ENCODE assay signal across 8 cellular contexts in the genomic region with DNA sequence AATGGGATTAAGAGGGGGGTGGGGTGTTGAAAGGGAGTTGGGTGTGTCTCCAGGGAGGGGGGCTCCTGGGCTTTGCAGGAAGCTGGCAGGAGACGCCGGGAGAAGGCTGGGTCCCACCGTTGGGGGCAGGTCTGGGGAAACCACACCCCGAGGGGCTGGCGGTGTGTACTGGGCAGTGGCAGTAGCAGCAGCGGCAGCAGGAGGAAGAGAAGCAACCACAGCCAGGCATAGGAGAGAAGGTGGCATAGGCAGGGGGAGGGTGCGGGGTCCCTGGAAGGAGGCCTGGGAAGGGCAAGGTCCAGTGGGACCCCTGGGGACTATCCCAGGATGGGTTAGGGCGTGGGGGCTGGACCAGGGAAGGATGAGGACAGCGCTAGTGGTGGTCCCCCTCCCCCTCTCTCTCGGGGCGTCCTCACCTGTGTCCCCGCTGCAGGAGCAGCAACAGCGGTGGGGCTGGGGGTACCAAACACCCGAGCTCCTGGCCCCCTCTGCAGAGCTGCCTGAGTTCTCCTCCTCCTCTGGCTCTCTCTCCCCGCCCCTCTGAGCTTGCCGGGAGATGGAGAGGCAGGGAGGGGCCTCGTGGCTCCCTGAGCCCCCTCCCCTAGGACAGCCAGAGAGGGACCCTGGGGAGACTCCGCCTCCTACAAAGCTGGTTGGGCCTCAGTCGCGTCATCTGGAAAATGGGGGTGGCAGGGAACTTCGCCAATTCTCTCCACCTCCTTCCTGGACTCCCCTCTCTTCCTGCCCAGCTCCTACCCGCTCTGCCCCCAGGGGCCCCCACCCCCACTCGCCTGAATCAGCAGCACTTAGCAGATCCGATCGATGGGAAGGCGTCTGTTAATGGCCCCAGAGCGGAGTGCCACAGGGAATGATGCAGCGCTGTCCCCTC. TPM values are rescaled to one million over a fixed set of nuclear protein-coding genes. Genes with fewer than 3 reads are reported as not detected.
A peak's percentile ranks its signal among the peaks of the same experiment; 100 is the strongest.
DNase-seq lines count a peak whose midpoint lies in the region; ATAC-seq and TF ChIP-seq lines count a peak whose summit lies in the region.

TSS of gene KCND1 (minus strand) at position 520 of the 889 bp plus-strand sequence. CDS start 1,573 bp downstream, outside the sequence.

- no peaks in the 10 kb centered on the region for H3K9me3 ChIP-seq in effector memory CD4-positive, alpha-beta T cell (ENCODE audit: control insufficient read depth, low read length)
- H3K9me3 ChIP-seq in tibial nerve: no peaks in the 10 kb centered on the region

- WGBS in tibial nerve, 2 donors: 2 to 35% methylated on average over 6 to 28 of the region's 28 CpGs

- DNase-seq in G401 (ENCODE audit: low spot score): peak; percentile 50
- DNase-seq in NCI-H226: peak; percentile 1
- DNase-seq in effector memory CD4-positive, alpha-beta T cell: no peak
- DNase-seq in medulla oblongata (ENCODE audit: extremely low spot score): peak; percentile 22
- peak; percentile 15 to 19 for DNase-seq in tibial nerve (ENCODE audit: low spot score in 2 of 2)

- no peak for TF ChIP-seq CTCF in tibial nerve (IDR thresholded peaks at IDR 0.05)

- no peak for TF ChIP-seq POLR2A in tibial nerve (IDR thresholded peaks at IDR 0.05)

- peaks cover 4% of the 10 kb centered on the region for H3K36me3 ChIP-seq in effector memory CD4-positive, alpha-beta T cell (ENCODE audit: control insufficient read depth, insufficient read depth, low read length)
- H3K36me3 ChIP-seq in tibial nerve: peaks cover 0 to 29% (median 0%) of the 10 kb centered on the region in 3 donors

- no peaks in the 10 kb centered on the region for H3K27me3 ChIP-seq in effector memory CD4-positive, alpha-beta T cell (replicated peaks; ENCODE audit: control insufficient read depth, insufficient read depth, low read length, poor library complexity, severe bottlenecking)
- H3K27me3 ChIP-seq in tibial nerve: no peaks in the 10 kb centered on the region

- no peak for TF ChIP-seq EP300 in tibial nerve (IDR thresholded peaks at IDR 0.05)

- peak within 1 kb of the TSS; percentile 35 for H3K4me3 ChIP-seq in effector memory CD4-positive, alpha-beta T cell (ENCODE audit: insufficient read depth, low read depth, low read length, poor library complexity, severe bottlenecking)
- peak within 1 kb of the TSS; percentile 26 to 50 (median 29) for H3K4me3 ChIP-seq in tibial nerve

- no peaks in the 10 kb centered on the region for H3K4me1 ChIP-seq in effector memory CD4-positive, alpha-beta T cell (ENCODE audit: control insufficient read depth, insufficient read depth, low read length, poor library complexity, severe bottlenecking)
- H3K4me1 ChIP-seq in tibial nerve: peaks cover 0 to 11% (median 0%) of the 10 kb centered on the region in 4 donors

- ATAC-seq in GM21619 (IDR thresholded peaks at IDR 0.05; ENCODE audit: unreplicated experiment) (no peak), HG03139 (IDR thresholded peaks at IDR 0.05; ENCODE audit: unreplicated experiment) (no peak), GM19455 (IDR thresholded peaks at IDR 0.05; ENCODE audit: unreplicated experiment) (no peak)

- no peak within 1 kb of the TSS for H3K27ac ChIP-seq in effector memory CD4-positive, alpha-beta T cell (ENCODE audit: insufficient read depth, low read length, poor library complexity, severe bottlenecking)
- peak within 1 kb of the TSS in 2 of 4 donors; percentile 62 to 67 for H3K27ac ChIP-seq in tibial nerve

- in situ Hi-C loops in G401 (cut with HindIII; ENCODE audit: low sequenced_read_pairs): no loop called here

RNA-seq across cellular contexts. Expression of gene KCND1, which starts in this region (rescaled TPM):
- total RNA-seq in G401 (2014; rRNA removed; shearing (Covaris generic)): 0.37 and 0.44 TPM in 2 replicates
- total RNA-seq in tibial nerve: 1 to 10 TPM; 2.1 to 7.5 (median 4.2) TPM

Comparison
In these comparisons a context has a peak if more than half of its experiments do, and no peak if none do; other contexts are left out.
1. Peak in DNase-seq in G401; RNA of the gene not detected or under 1 TPM.
2. DNase-seq: peak in NCI-H226 (single experiment), medulla oblongata (single experiment) and tibial nerve (2 of 2); none in effector memory CD4-positive, alpha-beta T cell (0 of 3).